Comparison of ENCODE assay signal across 25 cellular contexts in the genomic region with DNA sequence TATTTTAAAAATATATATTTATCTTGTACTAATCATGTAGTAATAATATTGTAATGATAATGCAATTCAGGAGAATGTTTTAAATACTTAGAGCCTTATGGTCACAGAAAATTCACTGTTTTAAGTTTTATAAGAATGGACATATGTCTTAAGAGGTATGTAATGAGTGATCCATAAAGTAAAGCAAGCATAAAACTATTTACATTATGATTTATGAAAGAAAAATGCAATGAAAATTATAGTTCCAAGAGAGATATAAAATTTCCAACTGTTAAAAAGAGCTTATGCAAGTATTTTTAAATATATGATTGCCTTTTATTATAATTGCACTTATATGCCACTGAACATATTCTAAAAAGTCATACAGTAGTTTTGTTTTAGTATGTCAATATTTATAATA.
DNase-seq lines count a peak whose midpoint lies in the region; ATAC-seq, FAIRE-seq and TF ChIP-seq lines count a peak whose summit lies in the region.
"Had no signal": no experiment of that assay in that cellular context is flagged by ENCODE, and none has a peak within 500 bp of the region (broad histone marks: within the 10 kb centered on the region; RNA-seq: fewer than 3 reads in every experiment).

No MANE protein-coding gene starts in this region.

- H3K4me1 Mint-ChIP-seq in chondrocyte (ENCODE audit: low read depth), result peaks cover 22% of the 10 kb centered on the region
- H3K4me1 Mint-ChIP-seq: CD14-positive monocyte; CD4-positive, alpha-beta memory T cell; CD4-positive, CD25-positive, alpha-beta regulatory T cell; CD8-positive, alpha-beta memory T cell had no signal

- no peaks in the 10 kb centered on the region for H3K36me3 Mint-ChIP-seq in chondrocyte (ENCODE audit: low read depth)
- H3K36me3 Mint-ChIP-seq: CD14-positive monocyte; CD4-positive, alpha-beta memory T cell; CD4-positive, CD25-positive, alpha-beta regulatory T cell; CD8-positive, alpha-beta memory T cell had no signal

- no peaks in the 10 kb centered on the region for H3K9me3 Mint-ChIP-seq in chondrocyte (ENCODE audit: low read depth)

- TF ChIP-seq CTCF in A549 (IDR thresholded peaks at IDR 0.05) (no peak), chondrocyte (IDR thresholded peaks at IDR 0.05) (no peak)

- no peaks in the 10 kb centered on the region for H3K9me3 ChIP-seq in A549
- H3K9me3 ChIP-seq: BE2C, BLaER1 had no signal

- H3K27ac ChIP-seq in A549, result no peak overlapping the region
- H3K27ac ChIP-seq: BLaER1 had no signal

- no peak for TF ChIP-seq POLR2A in A549 (IDR thresholded peaks at IDR 0.05; ENCODE audit: low read length)

- POLR2A ChIA-PET in A549 (lab: Yijun Ruan, JAX), result interaction anchor here (0.7 kb wide), 1 partner anchor 234 kb away, joined by 4 read pairs; no protein-coding TSS in a partner anchor

- FAIRE-seq in A549 (lab: Jason Lieb, UNC), result no peak
- peak; percentile 46 for FAIRE-seq in endometrium (lab: Jason Lieb, UNC)
- FAIRE-seq: GM12878, GM12892, GM18507 had no signal

- TF ChIP-seq EP300 in A549 (IDR thresholded peaks at IDR 0.05), result no peak

- no peak overlapping the region for H3K4me3 Mint-ChIP-seq in chondrocyte (ENCODE audit: unreplicated experiment)
- H3K4me3 Mint-ChIP-seq: CD14-positive monocyte; CD4-positive, alpha-beta memory T cell; CD4-positive, CD25-positive, alpha-beta regulatory T cell; CD8-positive, alpha-beta memory T cell had no signal

- no peak for ATAC-seq in A549
- ATAC-seq: GM12878 had no signal

- no peaks in the 10 kb centered on the region for H3K27me3 Mint-ChIP-seq in chondrocyte (ENCODE audit: low read depth)
- H3K27me3 Mint-ChIP-seq: CD4-positive, alpha-beta memory T cell; CD4-positive, CD25-positive, alpha-beta regulatory T cell; CD8-positive, alpha-beta memory T cell had no signal

- CTCF ChIA-PET in A549 (lab: Yijun Ruan, JAX), result interaction anchor here (2.0 kb wide), 1 partner anchor 16 kb away, joined by 4 read pairs; no protein-coding TSS in a partner anchor

- peak overlapping the region; percentile 8; the same call in 1 of the 3 replicates for H3K4me2 ChIP-seq in A549
- H3K4me2 ChIP-seq: BLaER1 had no signal

- DNase-seq in A549 (ENCODE audit: low read depth in 1 of 2, low spot score in 1 of 2), result no peak
- DNase-seq in chondrocyte (ENCODE audit: low spot score), result no peak
- DNase-seq in stimulated activated CD4-positive, alpha-beta T cell treated with anti-CD3 and anti-CD28 coated beads, Interleukin-4, amount 100 ng/mL, for 24 hours, result no peak
- DNase-seq in HK-2 (ENCODE audit: unreplicated experiment), result no peak
- DNase-seq: 8988T; ACHN; BE2C; C1 segment of cervical spinal cord; CD4-positive, alpha-beta memory T cell; CD4-positive, CD25-positive, alpha-beta regulatory T cell; CD8-positive, alpha-beta memory T cell; COR-L47; DMS 273 treated with DMSO at 0.1 percent for 48 hours; DMS153; DMS53; DMS79; DND-41; EL; GDM1 had no signal

- peaks cover 6% of the 10 kb centered on the region; the same call in 1 of the 3 replicates for H3K4me1 ChIP-seq in A549
- H3K4me1 ChIP-seq: BE2C, BLaER1 had no signal

- no peak overlapping the region for H3K4me3 ChIP-seq in A549
- H3K4me3 ChIP-seq: BLaER1, GM12878 had no signal

- no peak for TF ChIP-seq RAD21 in A549 (conservative IDR thresholded peaks at IDR 0.05 in 1 of 2, IDR thresholded peaks at IDR 0.05 in 1 of 2)

- H3K27ac Mint-ChIP-seq in chondrocyte (ENCODE audit: unreplicated experiment), result no peak overlapping the region
- H3K27ac Mint-ChIP-seq: CD14-positive monocyte; CD4-positive, alpha-beta memory T cell; CD4-positive, CD25-positive, alpha-beta regulatory T cell; CD8-positive, alpha-beta memory T cell had no signal

TF ChIP-seq in A549, 52 proteins besides CTCF, POLR2A, EP300 and RAD21:
- TF ChIP-seq CHD2 (IDR thresholded peaks at IDR 0.05; ENCODE audit: low read length, partially characterized antibody) (no peak), CHD4 (IDR thresholded peaks at IDR 0.05; ENCODE audit: borderline replicate concordance) (no peak), RARB (CRISPR knock-in tag; IDR thresholded peaks at IDR 0.05) (no peak), ZNF302 (CRISPR knock-in tag; IDR thresholded peaks at IDR 0.05) (no peak), FOSL2 (IDR thresholded peaks at IDR 0.05) (no peak), FOSL2 (CRISPR knock-in tag; IDR thresholded peaks at IDR 0.05) (no peak), FOXS1 (CRISPR knock-in tag; IDR thresholded peaks at IDR 0.05) (no peak), HOXB5 (CRISPR knock-in tag; IDR thresholded peaks at IDR 0.05) (no peak)
- TF ChIP-seq, protein P1, sequence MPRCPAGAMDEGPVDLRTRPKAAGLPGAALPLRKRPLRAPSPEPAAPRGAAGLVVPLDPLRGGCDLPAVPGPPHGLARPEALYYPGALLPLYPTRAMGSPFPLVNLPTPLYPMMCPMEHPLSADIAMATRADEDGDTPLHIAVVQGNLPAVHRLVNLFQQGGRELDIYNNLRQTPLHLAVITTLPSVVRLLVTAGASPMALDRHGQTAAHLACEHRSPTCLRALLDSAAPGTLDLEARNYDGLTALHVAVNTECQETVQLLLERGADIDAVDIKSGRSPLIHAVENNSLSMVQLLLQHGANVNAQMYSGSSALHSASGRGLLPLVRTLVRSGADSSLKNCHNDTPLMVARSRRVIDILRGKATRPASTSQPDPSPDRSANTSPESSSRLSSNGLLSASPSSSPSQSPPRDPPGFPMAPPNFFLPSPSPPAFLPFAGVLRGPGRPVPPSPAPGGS (IDR thresholded peaks at IDR 0.05), result no peak
